10 cellular contexts compared by ENCODE assay signal in genomic region chr11:31808721-31809542, GRCh38. TPM values are rescaled to one million over a fixed set of nuclear protein-coding genes. Genes with fewer than 3 reads are reported as not detected.
A peak's percentile ranks its signal among the peaks of the same experiment; 100 is the strongest.
DNase-seq lines count a peak whose midpoint lies in the region; ATAC-seq and TF ChIP-seq lines count a peak whose summit lies in the region.
"Had no signal": no experiment of that assay in that cellular context is flagged by ENCODE, and none has a peak within 500 bp of the region (broad histone marks: within the 10 kb centered on the region; RNA-seq: fewer than 3 reads in every experiment).

No MANE protein-coding gene starts in this region.

- no peak overlapping the region for H4K91ac ChIP-seq in mesenchymal stem cell (ENCODE audit: low read length)

- H3K36me3 ChIP-seq in CD4-positive, CD25-positive, alpha-beta regulatory T cell (ENCODE audit: control insufficient read depth, insufficient read depth, low read length) = no peaks in the 10 kb centered on the region
- peaks cover 0 to 3% of the 10 kb centered on the region in 2 experiments for H3K36me3 ChIP-seq in mesenchymal stem cell (ENCODE audit: control insufficient read depth in 1 of 2, insufficient read depth in 2 of 2, low read depth in 1 of 2, low read length in 2 of 2)

- in situ Hi-C loops in GM13977 (cut with MboI; ENCODE audit: low pct_unique_long_range_greater_than_20kb, low sequenced_read_pairs, unreplicated experiment) = loop anchor here (25.0 kb wide), 1 partner anchor 628 kb away; the partner anchor contains the start of gene WT1

- no peak overlapping the region for H4K8ac ChIP-seq in mesenchymal stem cell (ENCODE audit: low read length)

- H3K18ac ChIP-seq in mesenchymal stem cell (ENCODE audit: low read depth in 1 of 2, low read length in 2 of 2) = no peak overlapping the region

- no peak overlapping the region for H2BK120ac ChIP-seq in mesenchymal stem cell (ENCODE audit: low read depth, low read length)

- no peaks in the 10 kb centered on the region for H3K79me1 ChIP-seq in mesenchymal stem cell (replicated peaks; ENCODE audit: low read length, poor library complexity, severe bottlenecking)

- H2AK5ac ChIP-seq in mesenchymal stem cell (ENCODE audit: low read length, severe bottlenecking) = no peak overlapping the region

- H3K9me3 Mint-ChIP-seq in CD4-positive, CD25-positive, alpha-beta regulatory T cell = peaks cover 0 to 15% (median 3%) of the 10 kb centered on the region in 7 donors
- no peaks in the 10 kb centered on the region for H3K9me3 Mint-ChIP-seq in activated naive CD8-positive, alpha-beta T cell treated with anti-CD3 and anti-CD28 coated beads, Interleukin-2, amount 50 U/mL, for 24 hours
- peaks cover 8% of the 10 kb centered on the region for H3K9me3 Mint-ChIP-seq in memory B cell

- H3K27me3 ChIP-seq in CD4-positive, CD25-positive, alpha-beta regulatory T cell (ENCODE audit: control insufficient read depth, insufficient read depth, low read length) = peaks cover 49% of the 10 kb centered on the region
- peaks cover 96 to 99% of the 10 kb centered on the region in 2 experiments for H3K27me3 ChIP-seq in mesenchymal stem cell (ENCODE audit: control insufficient read depth in 1 of 2, insufficient read depth in 1 of 2, low read length in 2 of 2)

- H2BK5ac ChIP-seq in mesenchymal stem cell (ENCODE audit: low read depth, low read length, poor library complexity, severe bottlenecking) = no peak overlapping the region

- peak overlapping the region; percentile 76 to 85 (median 81) for H3K4me3 Mint-ChIP-seq in CD4-positive, CD25-positive, alpha-beta regulatory T cell
- peak overlapping the region; percentile 58 for H3K4me3 Mint-ChIP-seq in activated naive CD8-positive, alpha-beta T cell treated with anti-CD3 and anti-CD28 coated beads, Interleukin-2, amount 50 U/mL, for 24 hours
- H3K4me3 Mint-ChIP-seq in memory B cell = peak overlapping the region; percentile 57

- 2% methylated on average over 19 of the region's 21 CpGs for WGBS in mesenchymal stem cell

- H2BK12ac ChIP-seq in mesenchymal stem cell (ENCODE audit: low read length in 2 of 2) = no peak overlapping the region

- H3K27me3 Mint-ChIP-seq in CD4-positive, CD25-positive, alpha-beta regulatory T cell = peaks cover 84% of the 10 kb centered on the region
- peaks cover 78% of the 10 kb centered on the region for H3K27me3 Mint-ChIP-seq in activated naive CD8-positive, alpha-beta T cell treated with anti-CD3 and anti-CD28 coated beads, Interleukin-2, amount 50 U/mL, for 24 hours
- H3K27me3 Mint-ChIP-seq in memory B cell = peaks cover 45% of the 10 kb centered on the region

- CTCF ChIA-PET in RWPE1 (lab: Yijun Ruan, JAX) = interaction anchor here (0.7 kb wide), 1 partner anchor 125 kb away, joined by 3 read pairs; no protein-coding TSS in a partner anchor

- no peak for TF ChIP-seq CTCF in GM13977 (IDR thresholded peaks at IDR 0.05; ENCODE audit: extremely low read depth, insufficient read depth, missing control alignments)
- no peak for TF ChIP-seq CTCF in RWPE1 (conservative IDR thresholded peaks at IDR 0.05; ENCODE audit: low read depth)

- H2AFZ ChIP-seq in mesenchymal stem cell (ENCODE audit: low read depth, low read length) = no peak overlapping the region

- no peak overlapping the region for H3K23ac ChIP-seq in mesenchymal stem cell (ENCODE audit: low read length in 2 of 2)

- no peak overlapping the region for H2BK15ac ChIP-seq in mesenchymal stem cell (ENCODE audit: low read depth, poor library complexity, severe bottlenecking)

- no peak overlapping the region for H3K27ac Mint-ChIP-seq in CD4-positive, CD25-positive, alpha-beta regulatory T cell
- no peak overlapping the region for H3K27ac Mint-ChIP-seq in activated naive CD8-positive, alpha-beta T cell treated with anti-CD3 and anti-CD28 coated beads, Interleukin-2, amount 50 U/mL, for 24 hours
- H3K27ac Mint-ChIP-seq in memory B cell = no peak overlapping the region

- H3K4me2 ChIP-seq in mesenchymal stem cell (ENCODE audit: low read length, poor library complexity, severe bottlenecking) = no peak overlapping the region

- no peak overlapping the region for H3K4me3 ChIP-seq in CD4-positive, CD25-positive, alpha-beta regulatory T cell (ENCODE audit: low read depth, low read length)
- H3K4me3 ChIP-seq in mesenchymal stem cell (ENCODE audit: insufficient read depth in 1 of 2, low read depth in 1 of 2, low read length in 2 of 2) = no peak overlapping the region

- peaks cover 64% of the 10 kb centered on the region for H3K4me1 ChIP-seq in CD4-positive, CD25-positive, alpha-beta regulatory T cell (ENCODE audit: control insufficient read depth, insufficient read depth, low read length, poor library complexity, severe bottlenecking)
- H3K4me1 ChIP-seq in mesenchymal stem cell (ENCODE audit: control insufficient read depth, insufficient read depth, low read depth, low read length) = peaks cover 52% of the 10 kb centered on the region

- no peak overlapping the region for H3K27ac ChIP-seq in CD4-positive, CD25-positive, alpha-beta regulatory T cell (ENCODE audit: insufficient read depth, low read length, poor library complexity, severe bottlenecking)
- H3K27ac ChIP-seq in RWPE1 (no peak overlapping the region), mesenchymal stem cell (ENCODE audit: low read length, poor library complexity, severe bottlenecking) (no peak overlapping the region)

- H3K4ac ChIP-seq in mesenchymal stem cell (ENCODE audit: low read depth in 1 of 2, low read length in 2 of 2) = no peak overlapping the region

- H3K9me3 ChIP-seq in CD4-positive, CD25-positive, alpha-beta regulatory T cell (ENCODE audit: control insufficient read depth in 2 of 2, low read length in 2 of 2) = no peaks in the 10 kb centered on the region
- H3K9me3 ChIP-seq in mesenchymal stem cell (ENCODE audit: control insufficient read depth, low read length) = no peaks in the 10 kb centered on the region

- POLR2A ChIA-PET in RWPE1 (lab: Yijun Ruan, JAX; ENCODE audit: low non-redundant PET) = no interaction called here

- no peak for ATAC-seq in CD4-positive, CD25-positive, alpha-beta regulatory T cell (ENCODE audit: low read depth in 2 of 2)
- no peak for ATAC-seq in activated naive CD8-positive, alpha-beta T cell treated with anti-CD3 and anti-CD28 coated beads, Interleukin-2, amount 50 U/mL, for 24 hours
- no peak for ATAC-seq in memory B cell (ENCODE audit: low read depth)

- no peak overlapping the region for H3K14ac ChIP-seq in mesenchymal stem cell (ENCODE audit: low read length in 2 of 2)

- H3K36me3 Mint-ChIP-seq in CD4-positive, CD25-positive, alpha-beta regulatory T cell = no peaks in the 10 kb centered on the region
- H3K36me3 Mint-ChIP-seq in activated naive CD8-positive, alpha-beta T cell treated with anti-CD3 and anti-CD28 coated beads, Interleukin-2, amount 50 U/mL, for 24 hours (ENCODE audit: low read depth) = peaks cover 6% of the 10 kb centered on the region
- H3K36me3 Mint-ChIP-seq in memory B cell = peaks cover 9% of the 10 kb centered on the region

- DNase-seq in CD4-positive, CD25-positive, alpha-beta regulatory T cell = no peak
- DNase-seq in GM13977 (ENCODE audit: low spot score) (peak; percentile 29), memory B cell (ENCODE audit: low spot score in 2 of 2) (no peak), RWPE1 (ENCODE audit: low spot score) (no peak), HuH-7.5 (ENCODE audit: low spot score) (no peak), mesenchymal stem cell (no peak)
- DNase-seq in activated naive CD8-positive, alpha-beta T cell treated with anti-CD3 and anti-CD28 coated beads, Interleukin-2, amount 50 U/mL, for 24 hours = no peak
- DNase-seq in stimulated activated CD4-positive, alpha-beta T cell treated with anti-CD3 and anti-CD28 coated beads, Interleukin-12 subunit alpha, Interleukin-12 subunit beta, amount 100 ng/mL, for 4 hours = no peak
- DNase-seq: hypothalamus, NCI-H226 had no signal

- H3K4me1 Mint-ChIP-seq in CD4-positive, CD25-positive, alpha-beta regulatory T cell = peaks cover 26 to 67% (median 39%) of the 10 kb centered on the region in 4 donors
- peaks cover 43% of the 10 kb centered on the region for H3K4me1 Mint-ChIP-seq in activated naive CD8-positive, alpha-beta T cell treated with anti-CD3 and anti-CD28 coated beads, Interleukin-2, amount 50 U/mL, for 24 hours
- H3K4me1 Mint-ChIP-seq in memory B cell = peaks cover 23% of the 10 kb centered on the region

- no peak overlapping the region for H3K9ac ChIP-seq in mesenchymal stem cell (ENCODE audit: low read length)

RNA-seq across cellular contexts. Expression of gene PAX6, which starts 2.2 kb away (rescaled TPM):
- not detected for total RNA-seq in CD4-positive, CD25-positive, alpha-beta regulatory T cell
- not detected for polyA plus RNA-seq in CD4-positive, CD25-positive, alpha-beta regulatory T cell
- not detected for polyA plus RNA-seq in mesenchymal stem cell (2013, experiment 1 of 2)
- polyA plus RNA-seq in mesenchymal stem cell (2013, experiment 2 of 2) = not detected
